Comparison of ENCODE assay signal across 8 cellular contexts in the genomic region with DNA sequence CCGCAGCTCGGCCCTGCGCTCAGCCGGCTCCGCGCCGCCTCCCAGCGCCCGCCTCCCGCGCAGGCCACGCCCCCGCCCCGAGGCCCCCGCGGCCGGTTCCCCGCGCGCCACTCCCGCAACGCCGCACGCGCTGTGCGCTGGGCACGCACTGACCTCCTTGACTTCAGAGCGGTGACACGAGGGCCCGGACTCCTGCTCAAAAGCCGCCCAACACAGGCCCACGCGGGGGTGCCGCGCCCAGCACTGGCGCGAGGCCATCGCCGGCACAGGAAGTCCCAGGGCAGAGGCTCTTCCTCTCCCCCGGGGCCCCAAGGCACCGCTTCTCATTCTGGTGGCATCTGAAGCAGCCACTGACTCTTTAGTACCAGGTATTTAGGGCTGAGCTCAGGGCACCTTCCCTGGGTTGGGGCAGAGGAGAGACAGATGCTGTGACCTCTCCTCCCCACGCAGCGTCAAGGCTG. TPM values are rescaled to one million over a fixed set of nuclear protein-coding genes. Genes with fewer than 3 reads are reported as not detected.
DNase-seq lines count a peak whose midpoint lies in the region; ATAC-seq lines count a peak whose summit lies in the region.

No MANE protein-coding gene starts in this region.

- no peaks in the 10 kb centered on the region for H3K9me3 Mint-ChIP-seq in activated T-cell treated with anti-CD3 and anti-CD28 coated beads, Interleukin-2, amount 50 U/mL, for 4 hours
- H3K9me3 Mint-ChIP-seq in natural killer cell treated with Interleukin-12 subunit alpha and Interleukin-12 subunit beta and Interleukin-15 and Interleukin-18, amount 100 ng/mL, for 72 hours = no peaks in the 10 kb centered on the region

- H3K4me3 Mint-ChIP-seq in activated T-cell treated with anti-CD3 and anti-CD28 coated beads, Interleukin-2, amount 50 U/mL, for 4 hours = peak overlapping the region; percentile 84
- H3K4me3 Mint-ChIP-seq in natural killer cell treated with Interleukin-12 subunit alpha and Interleukin-12 subunit beta and Interleukin-15 and Interleukin-18, amount 100 ng/mL, for 72 hours = peak overlapping the region; percentile 86

- H3K27me3 Mint-ChIP-seq in activated T-cell treated with anti-CD3 and anti-CD28 coated beads, Interleukin-2, amount 50 U/mL, for 4 hours (ENCODE audit: low read depth) = no peaks in the 10 kb centered on the region
- H3K27me3 Mint-ChIP-seq in natural killer cell treated with Interleukin-12 subunit alpha and Interleukin-12 subunit beta and Interleukin-15 and Interleukin-18, amount 100 ng/mL, for 72 hours = no peaks in the 10 kb centered on the region

- peak; percentile 37 for ATAC-seq in HG02763 (IDR thresholded peaks at IDR 0.05; ENCODE audit: unreplicated experiment)
- ATAC-seq in activated T-cell treated with anti-CD3 and anti-CD28 coated beads, Interleukin-2, amount 50 U/mL, for 4 hours = peak; percentile 70 to 72
- peak; percentile 55 for ATAC-seq in esophagus mucosa
- peak; percentile 74 to 85 for ATAC-seq in natural killer cell treated with Interleukin-12 subunit alpha and Interleukin-12 subunit beta and Interleukin-15 and Interleukin-18, amount 100 ng/mL, for 72 hours

- H3K27ac Mint-ChIP-seq in natural killer cell treated with Interleukin-12 subunit alpha and Interleukin-12 subunit beta and Interleukin-15 and Interleukin-18, amount 100 ng/mL, for 72 hours = peak overlapping the region; percentile 89 to 94

- peaks cover 53% of the 10 kb centered on the region for H3K4me1 Mint-ChIP-seq in activated T-cell treated with anti-CD3 and anti-CD28 coated beads, Interleukin-2, amount 50 U/mL, for 4 hours (ENCODE audit: low read depth)
- peaks cover 43 to 47% of the 10 kb centered on the region in 2 donors for H3K4me1 Mint-ChIP-seq in natural killer cell treated with Interleukin-12 subunit alpha and Interleukin-12 subunit beta and Interleukin-15 and Interleukin-18, amount 100 ng/mL, for 72 hours (ENCODE audit: low read depth in 2 of 2)

- H3K36me3 Mint-ChIP-seq in activated T-cell treated with anti-CD3 and anti-CD28 coated beads, Interleukin-2, amount 50 U/mL, for 4 hours (ENCODE audit: insufficient read depth) = no peaks in the 10 kb centered on the region
- H3K36me3 Mint-ChIP-seq in natural killer cell treated with Interleukin-12 subunit alpha and Interleukin-12 subunit beta and Interleukin-15 and Interleukin-18, amount 100 ng/mL, for 72 hours = no peaks in the 10 kb centered on the region

- peak; percentile 38 for DNase-seq in NCI-H1436 (lab: John Stamatoyannopoulos, UW)
- DNase-seq in NCI-H1436 treated with DMSO at 0.1 percent for 48 hours (lab: John Stamatoyannopoulos, UW) = no peak
- DNase-seq in NOMO-1 treated with dmso at 0.1 percent for 144 hours (lab: John Stamatoyannopoulos, UW; ENCODE audit: unreplicated experiment) = peak; percentile 68
- DNase-seq in activated T-cell treated with anti-CD3 and anti-CD28 coated beads, Interleukin-2, amount 50 U/mL, for 4 hours = peak; percentile 44
- peak; percentile 79 for DNase-seq in natural killer cell treated with Interleukin-12 subunit alpha and Interleukin-12 subunit beta and Interleukin-15 and Interleukin-18, amount 100 ng/mL, for 72 hours (ENCODE audit: low spot score)
- peak; percentile 54 for DNase-seq in superior temporal gyrus (ENCODE audit: extremely low spot score)

RNA-seq across cellular contexts. Expression of a gene that starts 12.4 kb away (rescaled TPM):
- total RNA-seq in activated T-cell treated with anti-CD3 and anti-CD28 coated beads, Interleukin-2, amount 50 U/mL, for 4 hours = 10 to 100 TPM; 33.3 to 41.2 (median 40.7) TPM
- 42.6 TPM for total RNA-seq in esophagus mucosa
- 100 to 1,000 TPM in 1 of 2 donors, 10 to 100 TPM in 1; 63.5 to 116 TPM for total RNA-seq in natural killer cell treated with Interleukin-12 subunit alpha and Interleukin-12 subunit beta and Interleukin-15 and Interleukin-18, amount 100 ng/mL, for 72 hours
